Comparison of ENCODE assay signal across 1 cellular context in genomic region chr15:31338879-31339557, GRCh38.
TF ChIP-seq lines count a peak whose summit lies in the region.

No MANE protein-coding gene starts in this region.

TF ChIP-seq in GM12878, 131 proteins besides CTCF, POLR2A, EP300 and RAD21 (continued from another document and continues in another):
- TF ChIP-seq CBFB (IDR thresholded peaks at IDR 0.05; ENCODE audit: low read depth), result peak; percentile 78
- TF ChIP-seq ATF2 (IDR thresholded peaks at IDR 0.05; ENCODE audit: low read length), result 0 out of 2 replicates have a peak, but pooled peaks have one; percentile 55
- TF ChIP-seq KLF5 (IDR thresholded peaks at IDR 0.05; ENCODE audit: partially characterized antibody), result no peak
- peak; percentile 98; the same call in 1 of the 2 replicates for TF ChIP-seq GATAD2B (conservative IDR thresholded peaks at IDR 0.05; ENCODE audit: low read depth)
- peak; percentile 87 for TF ChIP-seq RELB (IDR thresholded peaks at IDR 0.05; ENCODE audit: low read depth)
- TF ChIP-seq PKNOX1 (IDR thresholded peaks at IDR 0.05), result no peak
- TF ChIP-seq SUPT20H (IDR thresholded peaks at IDR 0.05; ENCODE audit: borderline replicate concordance, control insufficient read depth, low read depth, low read length), result no peak
- no peak; the same call in 1 of the 2 replicates for TF ChIP-seq BACH1 (IDR thresholded peaks at IDR 0.05; ENCODE audit: borderline replicate concordance)
- TF ChIP-seq ZNF592 (IDR thresholded peaks at IDR 0.05), result peak; percentile 58; the same call in 1 of the 2 replicates
- no peak for TF ChIP-seq ZNF274 (IDR thresholded peaks at IDR 0.05; ENCODE audit: insufficient read depth, insufficient read length)
- TF ChIP-seq ZNF687 (IDR thresholded peaks at IDR 0.05), result no peak; the same call in 1 of the 2 replicates
- peak; percentile 90 to 93 for TF ChIP-seq IKZF2 (IDR thresholded peaks at IDR 0.05)
- 0 out of 2 replicates have a peak, but pooled peaks have one; percentile 68 for TF ChIP-seq MXI1 (IDR thresholded peaks at IDR 0.05; ENCODE audit: low read depth, low read length)
- TF ChIP-seq NKRF (conservative IDR thresholded peaks at IDR 0.05), result 0 out of 2 replicates have a peak, but pooled peaks have one; percentile 31
- no peak for TF ChIP-seq TCF7 (IDR thresholded peaks at IDR 0.05; ENCODE audit: borderline replicate concordance)
- TF ChIP-seq TCF3 (IDR thresholded peaks at IDR 0.05; ENCODE audit: borderline replicate concordance, insufficient read depth, low read depth, low read length), result no peak
- no peak for TF ChIP-seq POLR2AphosphoS5 (IDR thresholded peaks at IDR 0.05; ENCODE audit: low read length)
- TF ChIP-seq KAT2A (conservative IDR thresholded peaks at IDR 0.05; ENCODE audit: control insufficient read depth, low read depth, low read length), result no peak
- peak; percentile 68; the same call in 1 of the 2 replicates for TF ChIP-seq SIN3A (IDR thresholded peaks at IDR 0.05; ENCODE audit: low read depth, low read length)
- no peak for TF ChIP-seq ZNF217 (IDR thresholded peaks at IDR 0.05)
- TF ChIP-seq STAT3 (IDR thresholded peaks at IDR 0.05; ENCODE audit: low read depth, low read length), result no peak
- no peak for TF ChIP-seq FOS (IDR thresholded peaks at IDR 0.05; ENCODE audit: borderline replicate concordance, extremely low read depth, insufficient read length)
- no peak for TF ChIP-seq BCLAF1 (IDR thresholded peaks at IDR 0.05)
- TF ChIP-seq MAX (IDR thresholded peaks at IDR 0.05; ENCODE audit: low read depth, low read length), result 0 out of 2 replicates have a peak, but pooled peaks have one; percentile 42
- TF ChIP-seq JUND (IDR thresholded peaks at IDR 0.05; ENCODE audit: low read depth, low read length), result no peak
- no peak for TF ChIP-seq EZH2 (IDR thresholded peaks at IDR 0.05; ENCODE audit: borderline replicate concordance, control insufficient read depth, low read depth, low read length)
- no peak for TF ChIP-seq PAX8 (IDR thresholded peaks at IDR 0.05)
- no peak for TF ChIP-seq ESRRA (IDR thresholded peaks at IDR 0.05; ENCODE audit: low read length)
- no peak for TF ChIP-seq YY1 (IDR thresholded peaks at IDR 0.05; ENCODE audit: low read depth, low read length)
- TF ChIP-seq ZNF622 (IDR thresholded peaks at IDR 0.05), result no peak
- TF ChIP-seq SMC3 (IDR thresholded peaks at IDR 0.05; ENCODE audit: borderline replicate concordance, low read length), result no peak
- TF ChIP-seq RELA (IDR thresholded peaks at IDR 0.05; ENCODE audit: borderline replicate concordance, partially characterized antibody), result no peak
- no peak; the same call in 1 of the 2 replicates for TF ChIP-seq POLR2AphosphoS2 (IDR thresholded peaks at IDR 0.05; ENCODE audit: low read depth, low read length)
- no peak for TF ChIP-seq MYB (IDR thresholded peaks at IDR 0.05; ENCODE audit: borderline replicate concordance, low read depth, low read length)
- no peak for TF ChIP-seq PML (IDR thresholded peaks at IDR 0.05; ENCODE audit: low read length)
- no peak for TF ChIP-seq CBX3 (IDR thresholded peaks at IDR 0.05; ENCODE audit: borderline replicate concordance, low read depth)
- TF ChIP-seq ATF3 (IDR thresholded peaks at IDR 0.05; ENCODE audit: borderline replicate concordance, extremely low read depth, low read depth, low read length), result no peak
- TF ChIP-seq SIX5 (IDR thresholded peaks at IDR 0.05; ENCODE audit: low read depth, low read length, severe bottlenecking), result no peak
- peak; percentile 87 for TF ChIP-seq NBN (IDR thresholded peaks at IDR 0.05)
